Comparison of ENCODE assay signal across 1 cellular context in the genomic region with DNA sequence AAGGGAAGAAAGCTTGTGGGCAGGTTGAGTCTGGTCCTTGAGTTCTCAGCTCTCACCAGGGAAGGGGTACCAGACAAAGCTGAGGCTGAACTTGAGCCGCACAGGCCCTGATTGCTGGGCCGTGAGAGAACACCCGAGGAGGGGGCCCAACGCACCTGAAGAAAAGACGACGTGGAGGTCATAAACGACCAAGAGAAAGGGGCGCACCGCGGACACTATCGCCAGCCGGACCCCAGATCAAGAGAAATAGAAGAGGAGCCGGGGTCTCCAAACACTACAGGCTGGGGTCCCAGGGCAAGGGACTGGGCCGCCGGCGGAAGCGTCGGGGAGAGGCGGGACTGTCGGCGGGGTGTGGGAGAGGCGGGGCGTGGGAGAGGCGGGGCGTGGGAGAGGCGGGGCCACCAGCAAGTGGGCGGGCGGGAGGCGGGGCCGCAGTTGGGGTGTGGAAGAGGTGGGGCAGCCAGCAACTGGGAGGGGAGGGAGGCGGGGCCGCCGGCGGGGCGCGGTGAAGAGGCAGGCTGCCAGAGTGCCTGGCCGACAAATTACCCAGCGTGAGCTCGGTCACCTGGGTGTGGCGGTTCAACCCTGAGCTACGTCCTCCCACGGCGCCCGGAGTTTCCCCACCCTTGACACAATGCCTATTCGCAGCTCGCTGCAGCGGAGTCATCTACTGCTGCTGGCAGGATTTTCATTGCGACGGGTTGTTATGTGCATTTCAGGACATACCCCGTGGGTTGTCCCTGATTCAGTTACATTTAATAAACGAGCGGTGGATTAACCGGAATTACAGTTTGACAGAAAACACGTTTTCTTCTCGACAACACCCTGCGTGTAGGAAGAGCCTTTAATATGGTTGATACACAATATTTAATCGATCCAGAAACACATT.
A peak's percentile ranks its signal among the peaks of the same experiment; 100 is the strongest.
TF ChIP-seq lines count a peak whose summit lies in the region.

No MANE protein-coding gene starts in this region.

TF ChIP-seq in K562, 482 proteins besides CTCF, POLR2A, EP300 and RAD21 (continued from another document and continues in another):
- TF ChIP-seq SP1 (CRISPR knock-in tag; IDR thresholded peaks at IDR 0.05), result 0 out of 2 replicates have a peak, but pooled peaks have one; percentile 43
- TF ChIP-seq, protein P1, sequence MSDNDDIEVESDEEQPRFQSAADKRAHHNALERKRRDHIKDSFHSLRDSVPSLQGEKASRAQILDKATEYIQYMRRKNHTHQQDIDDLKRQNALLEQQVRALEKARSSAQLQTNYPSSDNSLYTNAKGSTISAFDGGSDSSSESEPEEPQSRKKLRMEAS (CRISPR knock-in tag; IDR thresholded peaks at IDR 0.05), result peak; percentile 22; the same call in 1 of the 2 replicates
- peak; percentile 59; the same call in 1 of the 2 replicates for TF ChIP-seq PHF8 (IDR thresholded peaks at IDR 0.05; ENCODE audit: borderline replicate concordance, low read length)
- no peak for TF ChIP-seq ZFPM2 (CRISPR knock-in tag; IDR thresholded peaks at IDR 0.05)
- TF ChIP-seq ZNF780A (CRISPR knock-in tag; IDR thresholded peaks at IDR 0.05), result no peak
- TF ChIP-seq, protein P2, sequence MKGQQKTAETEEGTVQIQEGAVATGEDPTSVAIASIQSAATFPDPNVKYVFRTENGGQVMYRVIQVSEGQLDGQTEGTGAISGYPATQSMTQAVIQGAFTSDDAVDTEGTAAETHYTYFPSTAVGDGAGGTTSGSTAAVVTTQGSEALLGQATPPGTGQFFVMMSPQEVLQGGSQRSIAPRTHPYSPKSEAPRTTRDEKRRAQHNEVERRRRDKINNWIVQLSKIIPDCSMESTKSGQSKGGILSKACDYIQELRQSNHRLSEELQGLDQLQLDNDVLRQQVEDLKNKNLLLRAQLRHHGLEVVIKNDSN (CRISPR knock-in tag; IDR thresholded peaks at IDR 0.05), result peak; percentile 41; the same call in 1 of the 2 replicates
- TF ChIP-seq, protein P3, sequence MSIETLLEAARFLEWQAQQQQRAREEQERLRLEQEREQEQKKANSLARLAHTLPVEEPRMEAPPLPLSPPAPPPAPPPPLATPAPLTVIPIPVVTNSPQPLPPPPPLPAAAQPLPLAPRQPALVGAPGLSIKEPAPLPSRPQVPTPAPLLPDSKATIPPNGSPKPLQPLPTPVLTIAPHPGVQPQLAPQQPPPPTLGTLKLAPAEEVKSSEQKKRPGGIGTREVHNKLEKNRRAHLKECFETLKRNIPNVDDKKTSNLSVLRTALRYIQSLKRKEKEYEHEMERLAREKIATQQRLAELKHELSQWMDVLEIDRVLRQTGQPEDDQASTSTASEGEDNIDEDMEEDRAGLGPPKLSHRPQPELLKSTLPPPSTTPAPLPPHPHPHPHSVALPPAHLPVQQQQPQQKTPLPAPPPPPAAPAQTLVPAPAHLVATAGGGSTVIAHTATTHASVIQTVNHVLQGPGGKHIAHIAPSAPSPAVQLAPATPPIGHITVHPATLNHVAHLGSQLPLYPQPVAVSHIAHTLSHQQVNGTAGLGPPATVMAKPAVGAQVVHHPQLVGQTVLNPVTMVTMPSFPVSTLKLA (conservative IDR thresholded peaks at IDR 0.05), result 0 out of 4 replicates have a peak, but pooled peaks have one; percentile 32 to 59
- peak; percentile 24 for TF ChIP-seq TAF9B (IDR thresholded peaks at IDR 0.05; ENCODE audit: partially characterized antibody)
- peak; percentile 82 for TF ChIP-seq ZFX (CRISPR knock-in tag; IDR thresholded peaks at IDR 0.05)
- TF ChIP-seq TEAD4 (IDR thresholded peaks at IDR 0.05; ENCODE audit: low read length), result peak; percentile 21; the same call in 1 of the 2 replicates
- TF ChIP-seq TEAD4 (CRISPR knock-in tag; IDR thresholded peaks at IDR 0.05; ENCODE audit: borderline replicate concordance), result no peak
- TF ChIP-seq EP400 (IDR thresholded peaks at IDR 0.05), result peak; percentile 49; the same call in 1 of the 2 replicates
- peak; percentile 29 for TF ChIP-seq GABPA (tag; conservative IDR thresholded peaks at IDR 0.05; ENCODE audit: low read depth)
- TF ChIP-seq FOXK2 (conservative IDR thresholded peaks at IDR 0.05 in 1 of 2, IDR thresholded peaks at IDR 0.05 in 1 of 2; ENCODE audit: low read depth in 2 of 2), result peak in 1 of 2 experiments; percentile 50; a peak in 1 of 4 replicates
- peak; percentile 62 for TF ChIP-seq CREB1 (IDR thresholded peaks at IDR 0.05)
- TF ChIP-seq CREB1 (CRISPR knock-in tag; IDR thresholded peaks at IDR 0.05), result peak; percentile 42; the same call in 1 of the 2 replicates
- no peak for TF ChIP-seq ZKSCAN3 (CRISPR knock-in tag; IDR thresholded peaks at IDR 0.05)
- peak; percentile 16; the same call in 1 of the 2 replicates for TF ChIP-seq EGR1 (conservative IDR thresholded peaks at IDR 0.05)
- peak in 1 of 2 experiments; percentile 29; a peak in 1 of 4 replicates for TF ChIP-seq TBL1XR1 (IDR thresholded peaks at IDR 0.05; ENCODE audit: low read length in 2 of 2)
- peak in 1 of 2 experiments; percentile 46; a peak in 2 of 4 replicates for TF ChIP-seq RCOR1 (IDR thresholded peaks at IDR 0.05; ENCODE audit: borderline replicate concordance in 1 of 2, low read depth in 2 of 2, low read length in 2 of 2)
- TF ChIP-seq MBD2 (IDR thresholded peaks at IDR 0.05; ENCODE audit: borderline replicate concordance, low read depth), result 0 out of 2 replicates have a peak, but pooled peaks have one; percentile 63
- TF ChIP-seq CBX1 (IDR thresholded peaks at IDR 0.05; ENCODE audit: low read depth), result no peak
- peak; percentile 69 for TF ChIP-seq KDM5B (IDR thresholded peaks at IDR 0.05; ENCODE audit: insufficient replicate concordance, low read depth, low read length)
- no peak for TF ChIP-seq YBX1 (IDR thresholded peaks at IDR 0.05)
- no peak for TF ChIP-seq BCL6 (CRISPR knock-in tag; IDR thresholded peaks at IDR 0.05)
- TF ChIP-seq HNRNPLL (IDR thresholded peaks at IDR 0.05; ENCODE audit: low read depth, low read length, poor library complexity, severe bottlenecking), result peak; percentile 71
- 0 out of 2 replicates have a peak, but pooled peaks have one; percentile 46 for TF ChIP-seq ATF7 (IDR thresholded peaks at IDR 0.05)
- TF ChIP-seq DMBX1 (CRISPR knock-in tag; IDR thresholded peaks at IDR 0.05; ENCODE audit: borderline replicate concordance), result 0 out of 2 replicates have a peak, but pooled peaks have one; percentile 17
- TF ChIP-seq SOX6 (IDR thresholded peaks at IDR 0.05), result peak; percentile 65; the same call in 1 of the 2 replicates
- no peak for TF ChIP-seq NFYB (IDR thresholded peaks at IDR 0.05; ENCODE audit: extremely low read depth, insufficient read length)
- TF ChIP-seq MAZ (CRISPR knock-in tag; conservative IDR thresholded peaks at IDR 0.05 in 1 of 2, IDR thresholded peaks at IDR 0.05 in 1 of 2), result peak; percentile 36 to 61; a peak in 3 of 4 replicates
- TF ChIP-seq, protein P4, sequence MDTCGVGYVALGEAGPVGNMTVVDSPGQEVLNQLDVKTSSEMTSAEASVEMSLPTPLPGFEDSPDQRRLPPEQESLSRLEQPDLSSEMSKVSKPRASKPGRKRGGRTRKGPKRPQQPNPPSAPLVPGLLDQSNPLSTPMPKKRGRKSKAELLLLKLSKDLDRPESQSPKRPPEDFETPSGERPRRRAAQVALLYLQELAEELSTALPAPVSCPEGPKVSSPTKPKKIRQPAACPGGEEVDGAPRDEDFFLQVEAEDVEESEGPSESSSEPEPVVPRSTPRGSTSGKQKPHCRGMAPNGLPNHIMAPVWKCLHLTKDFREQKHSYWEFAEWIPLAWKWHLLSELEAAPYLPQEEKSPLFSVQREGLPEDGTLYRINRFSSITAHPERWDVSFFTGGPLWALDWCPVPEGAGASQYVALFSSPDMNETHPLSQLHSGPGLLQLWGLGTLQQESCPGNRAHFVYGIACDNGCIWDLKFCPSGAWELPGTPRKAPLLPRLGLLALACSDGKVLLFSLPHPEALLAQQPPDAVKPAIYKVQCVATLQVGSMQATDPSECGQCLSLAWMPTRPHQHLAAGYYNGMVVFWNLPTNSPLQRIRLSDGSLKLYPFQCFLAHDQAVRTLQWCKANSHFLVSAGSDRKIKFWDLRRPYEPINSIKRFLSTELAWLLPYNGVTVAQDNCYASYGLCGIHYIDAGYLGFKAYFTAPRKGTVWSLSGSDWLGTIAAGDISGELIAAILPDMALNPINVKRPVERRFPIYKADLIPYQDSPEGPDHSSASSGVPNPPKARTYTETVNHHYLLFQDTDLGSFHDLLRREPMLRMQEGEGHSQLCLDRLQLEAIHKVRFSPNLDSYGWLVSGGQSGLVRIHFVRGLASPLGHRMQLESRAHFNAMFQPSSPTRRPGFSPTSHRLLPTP (IDR thresholded peaks at IDR 0.05; ENCODE audit: borderline replicate concordance, extremely low read depth, insufficient read length), result no peak
- TF ChIP-seq HMGN3 (IDR thresholded peaks at IDR 0.05; ENCODE audit: borderline replicate concordance, extremely low read depth, insufficient read length, low read depth, low read length), result peak; percentile 40
- TF ChIP-seq, protein P5, sequence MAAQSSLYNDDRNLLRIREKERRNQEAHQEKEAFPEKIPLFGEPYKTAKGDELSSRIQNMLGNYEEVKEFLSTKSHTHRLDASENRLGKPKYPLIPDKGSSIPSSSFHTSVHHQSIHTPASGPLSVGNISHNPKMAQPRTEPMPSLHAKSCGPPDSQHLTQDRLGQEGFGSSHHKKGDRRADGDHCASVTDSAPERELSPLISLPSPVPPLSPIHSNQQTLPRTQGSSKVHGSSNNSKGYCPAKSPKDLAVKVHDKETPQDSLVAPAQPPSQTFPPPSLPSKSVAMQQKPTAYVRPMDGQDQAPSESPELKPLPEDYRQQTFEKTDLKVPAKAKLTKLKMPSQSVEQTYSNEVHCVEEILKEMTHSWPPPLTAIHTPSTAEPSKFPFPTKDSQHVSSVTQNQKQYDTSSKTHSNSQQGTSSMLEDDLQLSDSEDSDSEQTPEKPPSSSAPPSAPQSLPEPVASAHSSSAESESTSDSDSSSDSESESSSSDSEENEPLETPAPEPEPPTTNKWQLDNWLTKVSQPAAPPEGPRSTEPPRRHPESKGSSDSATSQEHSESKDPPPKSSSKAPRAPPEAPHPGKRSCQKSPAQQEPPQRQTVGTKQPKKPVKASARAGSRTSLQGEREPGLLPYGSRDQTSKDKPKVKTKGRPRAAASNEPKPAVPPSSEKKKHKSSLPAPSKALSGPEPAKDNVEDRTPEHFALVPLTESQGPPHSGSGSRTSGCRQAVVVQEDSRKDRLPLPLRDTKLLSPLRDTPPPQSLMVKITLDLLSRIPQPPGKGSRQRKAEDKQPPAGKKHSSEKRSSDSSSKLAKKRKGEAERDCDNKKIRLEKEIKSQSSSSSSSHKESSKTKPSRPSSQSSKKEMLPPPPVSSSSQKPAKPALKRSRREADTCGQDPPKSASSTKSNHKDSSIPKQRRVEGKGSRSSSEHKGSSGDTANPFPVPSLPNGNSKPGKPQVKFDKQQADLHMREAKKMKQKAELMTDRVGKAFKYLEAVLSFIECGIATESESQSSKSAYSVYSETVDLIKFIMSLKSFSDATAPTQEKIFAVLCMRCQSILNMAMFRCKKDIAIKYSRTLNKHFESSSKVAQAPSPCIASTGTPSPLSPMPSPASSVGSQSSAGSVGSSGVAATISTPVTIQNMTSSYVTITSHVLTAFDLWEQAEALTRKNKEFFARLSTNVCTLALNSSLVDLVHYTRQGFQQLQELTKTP (IDR thresholded peaks at IDR 0.05; ENCODE audit: low read depth in 1 of 2, partially characterized antibody in 2 of 2), result peak in 1 of 2 experiments; percentile 32
- peak; percentile 66; the same call in 1 of the 2 replicates for TF ChIP-seq POLR2AphosphoS5 (IDR thresholded peaks at IDR 0.05; ENCODE audit: control insufficient read depth, insufficient read depth, low read depth, low read length)
- TF ChIP-seq, protein P6, sequence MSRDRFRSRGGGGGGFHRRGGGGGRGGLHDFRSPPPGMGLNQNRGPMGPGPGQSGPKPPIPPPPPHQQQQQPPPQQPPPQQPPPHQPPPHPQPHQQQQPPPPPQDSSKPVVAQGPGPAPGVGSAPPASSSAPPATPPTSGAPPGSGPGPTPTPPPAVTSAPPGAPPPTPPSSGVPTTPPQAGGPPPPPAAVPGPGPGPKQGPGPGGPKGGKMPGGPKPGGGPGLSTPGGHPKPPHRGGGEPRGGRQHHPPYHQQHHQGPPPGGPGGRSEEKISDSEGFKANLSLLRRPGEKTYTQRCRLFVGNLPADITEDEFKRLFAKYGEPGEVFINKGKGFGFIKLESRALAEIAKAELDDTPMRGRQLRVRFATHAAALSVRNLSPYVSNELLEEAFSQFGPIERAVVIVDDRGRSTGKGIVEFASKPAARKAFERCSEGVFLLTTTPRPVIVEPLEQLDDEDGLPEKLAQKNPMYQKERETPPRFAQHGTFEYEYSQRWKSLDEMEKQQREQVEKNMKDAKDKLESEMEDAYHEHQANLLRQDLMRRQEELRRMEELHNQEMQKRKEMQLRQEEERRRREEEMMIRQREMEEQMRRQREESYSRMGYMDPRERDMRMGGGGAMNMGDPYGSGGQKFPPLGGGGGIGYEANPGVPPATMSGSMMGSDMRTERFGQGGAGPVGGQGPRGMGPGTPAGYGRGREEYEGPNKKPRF (IDR thresholded peaks at IDR 0.05; ENCODE audit: low read depth, low read length), result no peak
- TF ChIP-seq, protein P7, sequence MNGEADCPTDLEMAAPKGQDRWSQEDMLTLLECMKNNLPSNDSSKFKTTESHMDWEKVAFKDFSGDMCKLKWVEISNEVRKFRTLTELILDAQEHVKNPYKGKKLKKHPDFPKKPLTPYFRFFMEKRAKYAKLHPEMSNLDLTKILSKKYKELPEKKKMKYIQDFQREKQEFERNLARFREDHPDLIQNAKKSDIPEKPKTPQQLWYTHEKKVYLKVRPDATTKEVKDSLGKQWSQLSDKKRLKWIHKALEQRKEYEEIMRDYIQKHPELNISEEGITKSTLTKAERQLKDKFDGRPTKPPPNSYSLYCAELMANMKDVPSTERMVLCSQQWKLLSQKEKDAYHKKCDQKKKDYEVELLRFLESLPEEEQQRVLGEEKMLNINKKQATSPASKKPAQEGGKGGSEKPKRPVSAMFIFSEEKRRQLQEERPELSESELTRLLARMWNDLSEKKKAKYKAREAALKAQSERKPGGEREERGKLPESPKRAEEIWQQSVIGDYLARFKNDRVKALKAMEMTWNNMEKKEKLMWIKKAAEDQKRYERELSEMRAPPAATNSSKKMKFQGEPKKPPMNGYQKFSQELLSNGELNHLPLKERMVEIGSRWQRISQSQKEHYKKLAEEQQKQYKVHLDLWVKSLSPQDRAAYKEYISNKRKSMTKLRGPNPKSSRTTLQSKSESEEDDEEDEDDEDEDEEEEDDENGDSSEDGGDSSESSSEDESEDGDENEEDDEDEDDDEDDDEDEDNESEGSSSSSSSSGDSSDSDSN (IDR thresholded peaks at IDR 0.05; ENCODE audit: borderline replicate concordance in 1 of 2, low read depth in 2 of 2, low read length in 2 of 2), result 0 out of 4 replicates have a peak, but pooled peaks of 1 of the 2 experiments have one; percentile 36
- TF ChIP-seq CXXC5 (CRISPR knock-in tag; IDR thresholded peaks at IDR 0.05), result peak; percentile 77
- TF ChIP-seq LCOR (CRISPR knock-in tag; IDR thresholded peaks at IDR 0.05), result no peak
- TF ChIP-seq, protein P8, sequence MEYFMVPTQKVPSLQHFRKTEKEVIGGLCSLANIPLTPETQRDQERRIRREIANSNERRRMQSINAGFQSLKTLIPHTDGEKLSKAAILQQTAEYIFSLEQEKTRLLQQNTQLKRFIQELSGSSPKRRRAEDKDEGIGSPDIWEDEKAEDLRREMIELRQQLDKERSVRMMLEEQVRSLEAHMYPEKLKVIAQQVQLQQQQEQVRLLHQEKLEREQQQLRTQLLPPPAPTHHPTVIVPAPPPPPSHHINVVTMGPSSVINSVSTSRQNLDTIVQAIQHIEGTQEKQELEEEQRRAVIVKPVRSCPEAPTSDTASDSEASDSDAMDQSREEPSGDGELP (CRISPR knock-in tag; IDR thresholded peaks at IDR 0.05; ENCODE audit: borderline replicate concordance), result peak; percentile 84; the same call in 1 of the 2 replicates
- 0 out of 2 replicates have a peak, but pooled peaks have one; percentile 36 for TF ChIP-seq GABPB1 (CRISPR knock-in tag; IDR thresholded peaks at IDR 0.05)
- peak; percentile 71 for TF ChIP-seq RBFOX2 (IDR thresholded peaks at IDR 0.05; ENCODE audit: low read depth, low read length)
- peak; percentile 67 for TF ChIP-seq BHLHE40 (IDR thresholded peaks at IDR 0.05; ENCODE audit: low read length)
- no peak for TF ChIP-seq EWSR1 (IDR thresholded peaks at IDR 0.05; ENCODE audit: borderline replicate concordance, low read depth, partially characterized antibody)
- TF ChIP-seq ZNF311 (CRISPR knock-in tag; IDR thresholded peaks at IDR 0.05), result no peak
